Comparison of ENCODE assay signal across 12 cellular contexts in the genomic region with DNA sequence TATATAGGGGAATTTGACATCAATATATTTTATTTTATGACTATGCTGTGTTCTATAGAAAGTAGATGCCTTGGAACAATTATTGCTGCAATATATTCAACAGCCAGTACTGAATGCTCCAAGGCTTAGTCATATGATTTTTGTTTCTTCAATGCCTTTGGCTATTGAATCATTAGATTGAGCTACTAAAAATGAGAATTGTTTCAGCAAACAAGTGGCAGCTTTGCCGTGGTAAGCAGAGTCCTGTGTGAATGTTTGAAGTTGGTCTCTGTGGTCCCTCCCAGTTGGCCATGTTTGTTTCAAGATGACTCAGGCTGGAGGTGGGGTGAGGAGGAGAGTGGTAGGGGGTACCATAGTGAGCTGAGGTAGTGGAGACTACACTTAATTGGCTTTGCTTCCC.
DNase-seq lines count a peak whose midpoint lies in the region; ATAC-seq and TF ChIP-seq lines count a peak whose summit lies in the region.
"Had no signal": no experiment of that assay in that cellular context is flagged by ENCODE, and none has a peak within 500 bp of the region (broad histone marks: within the 10 kb centered on the region; RNA-seq: fewer than 3 reads in every experiment).

No MANE protein-coding gene starts in this region.

- H3K27ac Mint-ChIP-seq in progenitor cell of endocrine pancreas = peak overlapping the region; percentile 41
- H3K27ac Mint-ChIP-seq: neural progenitor cell; stimulated activated naive B cell treated with anti-CD40 and anti-IgM and Interleukin-4, amounts not matched to agents 10 μg/mL and 1 μg/mL and 100 μg/mL, for 72 hours had no signal

- H3K36me3 Mint-ChIP-seq in progenitor cell of endocrine pancreas (ENCODE audit: insufficient read depth) = no peaks in the 10 kb centered on the region

- no peak overlapping the region for H3K4me3 ChIP-seq in epithelial cell of esophagus (ENCODE audit: low read length)
- H3K4me3 ChIP-seq: dorsolateral prefrontal cortex, neural progenitor cell had no signal

- H3K27me3 Mint-ChIP-seq in progenitor cell of endocrine pancreas = no peaks in the 10 kb centered on the region
- H3K27me3 Mint-ChIP-seq: stimulated activated naive B cell treated with anti-CD40 and anti-IgM and Interleukin-4, amounts not matched to agents 10 μg/mL and 1 μg/mL and 100 μg/mL, for 72 hours had no signal

- peaks cover 15% of the 10 kb centered on the region for H3K9me3 Mint-ChIP-seq in progenitor cell of endocrine pancreas (ENCODE audit: low read depth)
- H3K9me3 Mint-ChIP-seq: neural progenitor cell had no signal

- TF ChIP-seq CTCF in epithelial cell of esophagus (IDR thresholded peaks at IDR 0.05; ENCODE audit: insufficient read depth, low read depth, low read length, missing control alignments) (no peak), progenitor cell of endocrine pancreas (IDR thresholded peaks at IDR 0.05; ENCODE audit: unreplicated experiment) (no peak)

- no peak overlapping the region for H3K4me3 Mint-ChIP-seq in progenitor cell of endocrine pancreas (ENCODE audit: low read depth)
- H3K4me3 Mint-ChIP-seq: neural progenitor cell; stimulated activated naive B cell treated with anti-CD40 and anti-IgM and Interleukin-4, amounts not matched to agents 10 μg/mL and 1 μg/mL and 100 μg/mL, for 72 hours had no signal

- no peaks in the 10 kb centered on the region for H3K4me1 Mint-ChIP-seq in progenitor cell of endocrine pancreas (ENCODE audit: low read depth)
- H3K4me1 Mint-ChIP-seq: neural progenitor cell had no signal

- DNase-seq in GM04504 (ENCODE audit: low read depth) = peak; percentile 69
- DNase-seq in RPMI7951 (ENCODE audit: low read depth) = peak; percentile 90
- peak; percentile 84 for DNase-seq in epithelial cell of esophagus (ENCODE audit: low read depth)
- no peak for DNase-seq in progenitor cell of endocrine pancreas (ENCODE audit: low spot score, unreplicated experiment)
- no peak for DNase-seq in NOMO-1 treated with DMSO at 0.1 percent for 48 hours (lab: John Stamatoyannopoulos, UW; ENCODE audit: unreplicated experiment)
- no peak for DNase-seq in NCI-H2196 treated with DMSO at 0.1 percent for 48 hours (lab: John Stamatoyannopoulos, UW; ENCODE audit: unreplicated experiment)
- no peak for DNase-seq in cerebellum (ENCODE audit: low spot score)
- DNase-seq: dorsolateral prefrontal cortex; NCI-H1436; stimulated activated naive B cell treated with anti-CD40 and anti-IgM and Interleukin-4, amounts not matched to agents 10 μg/mL and 1 μg/mL and 100 μg/mL, for 72 hours had no signal

- ATAC-seq in GM18907 (IDR thresholded peaks at IDR 0.05; ENCODE audit: unreplicated experiment) = no peak

Comparison
In these comparisons a context has a peak if more than half of its experiments do, and no peak if none do; other contexts are left out.
1. DNase-seq: peak in GM04504 (single experiment), RPMI7951 (single experiment) and epithelial cell of esophagus (single experiment); none in progenitor cell of endocrine pancreas (single experiment), NOMO-1 treated with DMSO at 0.1 percent for 48 hours (single experiment), NCI-H2196 treated with DMSO at 0.1 percent for 48 hours (single experiment) and cerebellum (single experiment).